Comparison of ENCODE assay signal across 24 cellular contexts in the genomic region with DNA sequence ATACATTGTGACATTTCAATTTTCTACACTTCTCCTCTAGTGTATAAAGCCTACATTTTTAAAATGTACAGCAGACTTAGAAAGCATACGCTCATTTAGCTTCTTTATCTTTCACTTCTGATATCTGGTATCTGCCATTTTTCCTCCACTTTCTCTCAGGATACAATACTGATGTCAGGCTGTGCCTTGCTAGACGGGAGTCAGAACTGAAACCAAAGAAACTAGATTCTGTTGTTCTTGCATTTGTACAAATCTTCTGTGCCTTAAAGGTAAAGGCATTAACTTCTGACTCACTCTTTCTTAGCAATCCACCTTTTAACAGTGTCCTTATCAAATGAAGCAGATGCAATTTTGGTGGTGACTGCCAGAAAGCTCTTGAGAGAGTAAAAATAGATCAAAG.
"Had no signal": no experiment of that assay in that cellular context is flagged by ENCODE, and none has a peak within 500 bp of the region (broad histone marks: within the 10 kb centered on the region; RNA-seq: fewer than 3 reads in every experiment).

No MANE protein-coding gene starts in this region.

- H3K4me3 Mint-ChIP-seq: activated CD8-positive, alpha-beta memory T cell treated with anti-CD3 and anti-CD28 coated beads, Interleukin-2, amount 10 ng/mL, durations not matched to agents 7 days and 5 days; activated naive CD4-positive, alpha-beta T cell treated with anti-CD3 and anti-CD28 coated beads, Interleukin-2, amount 50 U/mL, for 24 hours; activated T-cell treated with anti-CD3 and anti-CD28 coated beads, Interleukin-2, amount 50 U/mL, for 24 hours; brain; dendritic cell treated with granulocyte-macrophage colony-stimulating factor and Interleukin-4, amounts not matched to agents 40 ng/mL and 50 ng/mL, for 4 days; effector memory CD8-positive, alpha-beta T cell; immature natural killer cell; naive thymus-derived CD8-positive, alpha-beta T cell; T-helper 17 cell had no signal

- H3K36me3 ChIP-seq: right atrium auricular region, suprapubic skin, upper lobe of left lung had no signal

- H3K27me3 ChIP-seq: right atrium auricular region, suprapubic skin, upper lobe of left lung had no signal

- FAIRE-seq: small intestine, TTC549 had no signal

- H3K9me3 ChIP-seq: mucosa of descending colon, right atrium auricular region, suprapubic skin, upper lobe of left lung had no signal

- H3K27me3 Mint-ChIP-seq: activated CD8-positive, alpha-beta memory T cell treated with anti-CD3 and anti-CD28 coated beads, Interleukin-2, amount 10 ng/mL, durations not matched to agents 7 days and 5 days; activated naive CD4-positive, alpha-beta T cell treated with anti-CD3 and anti-CD28 coated beads, Interleukin-2, amount 50 U/mL, for 24 hours; activated T-cell treated with anti-CD3 and anti-CD28 coated beads, Interleukin-2, amount 50 U/mL, for 24 hours; brain; dendritic cell treated with granulocyte-macrophage colony-stimulating factor and Interleukin-4, amounts not matched to agents 40 ng/mL and 50 ng/mL, for 4 days; effector memory CD8-positive, alpha-beta T cell; naive thymus-derived CD8-positive, alpha-beta T cell; T-helper 17 cell had no signal

- H3K36me3 Mint-ChIP-seq: activated CD8-positive, alpha-beta memory T cell treated with anti-CD3 and anti-CD28 coated beads, Interleukin-2, amount 10 ng/mL, durations not matched to agents 7 days and 5 days; activated naive CD4-positive, alpha-beta T cell treated with anti-CD3 and anti-CD28 coated beads, Interleukin-2, amount 50 U/mL, for 24 hours; brain; immature natural killer cell; naive thymus-derived CD8-positive, alpha-beta T cell had no signal

- H3K4me1 Mint-ChIP-seq: activated CD8-positive, alpha-beta memory T cell treated with anti-CD3 and anti-CD28 coated beads, Interleukin-2, amount 10 ng/mL, durations not matched to agents 7 days and 5 days; activated naive CD4-positive, alpha-beta T cell treated with anti-CD3 and anti-CD28 coated beads, Interleukin-2, amount 50 U/mL, for 24 hours; brain; immature natural killer cell; naive thymus-derived CD8-positive, alpha-beta T cell; T-helper 17 cell had no signal

- H3K27ac ChIP-seq: right atrium auricular region, suprapubic skin, upper lobe of left lung had no signal

- H3K4me1 ChIP-seq: right atrium auricular region, suprapubic skin, upper lobe of left lung had no signal

- H3K27ac Mint-ChIP-seq: activated CD8-positive, alpha-beta memory T cell treated with anti-CD3 and anti-CD28 coated beads, Interleukin-2, amount 10 ng/mL, durations not matched to agents 7 days and 5 days; activated naive CD4-positive, alpha-beta T cell treated with anti-CD3 and anti-CD28 coated beads, Interleukin-2, amount 50 U/mL, for 24 hours; activated T-cell treated with anti-CD3 and anti-CD28 coated beads, Interleukin-2, amount 50 U/mL, for 24 hours; brain; dendritic cell treated with granulocyte-macrophage colony-stimulating factor and Interleukin-4, amounts not matched to agents 40 ng/mL and 50 ng/mL, for 4 days; effector memory CD8-positive, alpha-beta T cell; immature natural killer cell; naive thymus-derived CD8-positive, alpha-beta T cell; T-helper 17 cell had no signal

- H3K9me3 Mint-ChIP-seq: activated naive CD4-positive, alpha-beta T cell treated with anti-CD3 and anti-CD28 coated beads, Interleukin-2, amount 50 U/mL, for 24 hours; brain; dendritic cell treated with granulocyte-macrophage colony-stimulating factor and Interleukin-4, amounts not matched to agents 40 ng/mL and 50 ng/mL, for 4 days had no signal

- ATAC-seq: activated CD4-positive, CD25-positive, alpha-beta regulatory T cell treated with anti-CD3 and anti-CD28 coated beads, Interleukin-2, amount 50 U/mL, for 24 hours; activated CD8-positive, alpha-beta memory T cell treated with anti-CD3 and anti-CD28 coated beads, Interleukin-2, amount 10 ng/mL, durations not matched to agents 7 days and 5 days; effector memory CD8-positive, alpha-beta T cell; left cardiac atrium; mucosa of descending colon; naive thymus-derived CD8-positive, alpha-beta T cell; T-helper 17 cell had no signal

- H3K4me3 ChIP-seq: mucosa of descending colon, right atrium auricular region, suprapubic skin, upper lobe of left lung had no signal

- DNase-seq: activated CD4-positive, alpha-beta T cell treated with anti-CD3 and anti-CD28 coated beads, Interleukin-2, amount 50 U/mL, for 4 hours; activated CD8-positive, alpha-beta memory T cell treated with anti-CD3 and anti-CD28 coated beads, Interleukin-2, amount 10 ng/mL, durations not matched to agents 7 days and 5 days; activated effector memory CD4-positive, alpha-beta T cell treated with Interleukin-2 at 50 U/mL for 16 hours; activated T-cell treated with anti-CD3 and anti-CD28 coated beads, Interleukin-2, amount 50 U/mL, for 24 hours; cerebellar nuclear complex; effector memory CD8-positive, alpha-beta T cell; erythroblast; immature natural killer cell; left cardiac atrium; mammary epithelial cell; mucosa of descending colon; naive thymus-derived CD8-positive, alpha-beta T cell; posterior cingulate gyrus; small intestine; stimulated activated naive CD4-positive, alpha-beta T cell; T-helper 17 cell; upper lobe of left lung had no signal
